ENCODE assay signal across 27 cellular contexts in the genomic region with DNA sequence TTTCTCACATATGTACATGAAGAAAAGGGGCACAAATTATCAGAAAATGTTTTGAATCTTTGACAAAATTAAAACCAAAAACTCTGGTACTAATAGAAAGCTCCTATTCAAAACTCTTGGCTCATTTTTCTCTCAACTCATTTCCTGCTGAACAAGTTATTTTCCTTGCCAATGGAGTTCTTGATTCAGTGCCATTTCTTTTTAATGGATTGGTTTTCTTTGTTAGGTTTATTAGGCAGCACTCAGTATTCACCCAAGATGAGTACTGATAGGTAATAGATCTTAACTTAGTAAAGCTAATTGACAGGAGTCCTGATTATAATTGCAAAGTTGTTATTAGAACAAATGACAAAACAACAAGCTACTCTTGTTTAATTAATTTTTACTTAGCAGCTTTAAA.
DNase-seq lines count a peak whose midpoint lies in the region; FAIRE-seq and TF ChIP-seq lines count a peak whose summit lies in the region.
"Had no signal": no experiment of that assay in that cellular context is flagged by ENCODE, and none has a peak within 500 bp of the region (broad histone marks: within the 10 kb centered on the region; RNA-seq: fewer than 3 reads in every experiment).

No MANE protein-coding gene starts in this region.

- peak; percentile 9 for DNase-seq in A673 (ENCODE audit: low spot score)
- peak; percentile 74 for DNase-seq in NCI-H1105 treated with DMSO at 0.1 percent for 48 hours (lab: John Stamatoyannopoulos, UW)
- peak; percentile 35 for DNase-seq in bronchial epithelial cell (ENCODE audit: low read depth)
- DNase-seq in globus pallidus (ENCODE audit: low spot score), result peak; percentile 20
- no peak for DNase-seq in HuH-7 (ENCODE audit: low spot score)
- no peak for DNase-seq in RWPE1 (ENCODE audit: low spot score)
- DNase-seq in activated T-cell treated with anti-CD3 and anti-CD28 coated beads, Interleukin-2, amount 50 U/mL, for 1 hour, result no peak
- no peak for DNase-seq in activated CD8-positive, alpha-beta memory T cell treated with anti-CD3 and anti-CD28 coated beads, Interleukin-2, amount 50 U/mL, for 4 hours
- DNase-seq: activated B cell treated with CpG ODN at 0.5 μM for 24 hours; activated CD4-positive, alpha-beta T cell treated with anti-CD3 and anti-CD28 coated beads, Interleukin-2, amount 50 U/mL, for 4 hours; activated naive CD4-positive, alpha-beta T cell treated with anti-CD3 and anti-CD28 coated beads, Interleukin-2, amount 50 U/mL, for 16 hours; amniotic stem cell; BE2C; GDM1; heart left ventricle; lower lobe of right lung; NCI-H1092 treated with DMSO at 0.1 percent for 48 hours; NCI-H1930; NCI-H226; OCI-M1; ovary; right lobe of liver; Right ventricle myocardium superior; stimulated activated CD4-positive, alpha-beta T cell treated with anti-CD3 and anti-CD28 coated beads, Interleukin-2, amount 100 ng/mL, for 48 hours; T1000 had no signal

- intact Hi-C loops in A673 (cut with micrococcal nuclease; ENCODE audit: unreplicated experiment), result no loop called here

- no peak for FAIRE-seq in bronchial epithelial cell (lab: Jason Lieb, UNC)
- FAIRE-seq: H1 had no signal

- H3K36me3 ChIP-seq in A673 (ENCODE audit: insufficient read depth, low read length, poor library complexity, severe bottlenecking) (no peaks in the 10 kb centered on the region), bronchial epithelial cell (ENCODE audit: control insufficient read depth, insufficient read depth, low read length) (no peaks in the 10 kb centered on the region)
- H3K36me3 ChIP-seq: BE2C, cardiac muscle cell, heart left ventricle, lower lobe of right lung, ovary, right lobe of liver had no signal

- H3K4me1 ChIP-seq in A673 (ENCODE audit: insufficient read depth, low read length, poor library complexity, severe bottlenecking), result no peaks in the 10 kb centered on the region
- H3K4me1 ChIP-seq: lower lobe of right lung, right lobe of liver had no signal

- CTCF ChIA-PET in A673 (lab: Charles Lee) (no interaction called here), RWPE1 (lab: Yijun Ruan, JAX) (no interaction called here)

- H3K27me3 ChIP-seq in A673 (replicated peaks; ENCODE audit: insufficient read depth, low read depth, low read length, poor library complexity) (no peaks in the 10 kb centered on the region), bronchial epithelial cell (ENCODE audit: control insufficient read depth, insufficient read depth, low read length) (no peaks in the 10 kb centered on the region)
- H3K27me3 ChIP-seq: BE2C, cardiac muscle cell, heart left ventricle, ovary, right lobe of liver had no signal

- no peak overlapping the region for H3K27ac ChIP-seq in A673 (ENCODE audit: low read depth, low read length, poor library complexity, severe bottlenecking)
- H3K27ac ChIP-seq in RWPE1, result no peak overlapping the region
- H3K27ac ChIP-seq: cardiac muscle cell, lower lobe of right lung, ovary, right lobe of liver had no signal

- no peaks in the 10 kb centered on the region for H3K9me3 ChIP-seq in A673 (ENCODE audit: low read depth, low read length, poor library complexity, severe bottlenecking)
- H3K9me3 ChIP-seq: BE2C, lower lobe of right lung, ovary, right lobe of liver had no signal

- H3K4me3 ChIP-seq in A673 (ENCODE audit: low read depth, low read length, poor library complexity, severe bottlenecking), result no peak overlapping the region
- H3K4me3 ChIP-seq in bronchial epithelial cell (ENCODE audit: low read depth, low read length), result no peak overlapping the region
- H3K4me3 ChIP-seq: cardiac muscle cell, heart left ventricle, lower lobe of right lung, ovary, right lobe of liver had no signal

- no TSS peak for BruUV-seq in A673 (replicated peaks; lab: Mats Ljungman, UMichigan)

- POLR2A ChIA-PET in A673 (lab: Charles Lee; ENCODE audit: low non-redundant PET) (interaction anchor here (0.7 kb wide), 1 partner anchor 137 kb away, joined by 3 read pairs; no protein-coding TSS in a partner anchor), RWPE1 (lab: Yijun Ruan, JAX; ENCODE audit: low non-redundant PET) (no interaction called here)

- TF ChIP-seq CTCF in A673 (conservative IDR thresholded peaks at IDR 0.05; ENCODE audit: low read depth, low read length) (no peak), bronchial epithelial cell (IDR thresholded peaks at IDR 0.05; ENCODE audit: insufficient read depth, low read length, severe bottlenecking) (no peak), RWPE1 (conservative IDR thresholded peaks at IDR 0.05; ENCODE audit: low read depth) (no peak)

Comparison
In these comparisons a context has a peak if more than half of its experiments do, and no peak if none do; other contexts are left out.
1. DNase-seq: peak in A673 (single experiment), NCI-H1105 treated with DMSO at 0.1 percent for 48 hours (single experiment), bronchial epithelial cell (single experiment) and globus pallidus (single experiment); none in HuH-7 (single experiment), RWPE1 (single experiment), activated T-cell treated with anti-CD3 and anti-CD28 coated beads, Interleukin-2, amount 50 U/mL, for 1 hour (single experiment) and activated CD8-positive, alpha-beta memory T cell treated with anti-CD3 and anti-CD28 coated beads, Interleukin-2, amount 50 U/mL, for 4 hours (single experiment).